25 cellular contexts compared by ENCODE assay signal in genomic region chr7:116478834-116479233, GRCh38. TPM values are rescaled to one million over a fixed set of nuclear protein-coding genes. Genes with fewer than 3 reads are reported as not detected.
"Had no signal": no experiment of that assay in that cellular context is flagged by ENCODE, and none has a peak within 500 bp of the region (broad histone marks: within the 10 kb centered on the region; RNA-seq: fewer than 3 reads in every experiment).

No MANE protein-coding gene starts in this region.

- H3K4me1 Mint-ChIP-seq: activated naive CD4-positive, alpha-beta T cell treated with anti-CD3 and anti-CD28 coated beads, Interleukin-2, amount 50 U/mL, for 24 hours; memory B cell; naive B cell; neural crest cell had no signal

- H3K9me3 ChIP-seq: ascending aorta, gastrocnemius medialis, mucosa of descending colon, tibial artery had no signal

- H3K4me3 ChIP-seq: ascending aorta, gastrocnemius medialis, mucosa of descending colon, spleen, tibial artery had no signal

- H3K4me1 ChIP-seq: gastrocnemius medialis, spleen had no signal

- H3K36me3 Mint-ChIP-seq: activated naive CD4-positive, alpha-beta T cell treated with anti-CD3 and anti-CD28 coated beads, Interleukin-2, amount 50 U/mL, for 24 hours; memory B cell had no signal

- H3K36me3 ChIP-seq: ascending aorta, gastrocnemius medialis, spleen, tibial artery had no signal

- DNase-seq: activated CD4-positive, alpha-beta T cell treated with anti-CD3 and anti-CD28 coated beads, Interleukin-2, amount 50 U/mL, for 4 hours; activated CD4-positive, CD25-positive, alpha-beta regulatory T cell treated with anti-CD3 and anti-CD28 coated beads, Interleukin-2, amount 50 U/mL, for 72 hours; activated gamma-delta T cell; activated T-cell treated with anti-CD3 and anti-CD28 coated beads, Interleukin-2, amount 50 U/mL, for 72 hours; cerebellar nuclear complex; cortex of kidney; erythroblast; gastrocnemius medialis; head of caudate nucleus; kidney glomerular epithelial cell; left ventricle myocardium superior; mucosa of descending colon; naive B cell; retina; spleen; stimulated activated CD4-positive, alpha-beta T cell treated with anti-CD3 and anti-CD28 coated beads, Interleukin-4, amount 100 ng/mL, for 4 hours; stimulated activated naive CD4-positive, alpha-beta T cell; T1000; tibial artery had no signal

- H3K27ac Mint-ChIP-seq: activated naive CD4-positive, alpha-beta T cell treated with anti-CD3 and anti-CD28 coated beads, Interleukin-2, amount 50 U/mL, for 24 hours; activated T-cell treated with anti-CD3 and anti-CD28 coated beads, Interleukin-2, amount 50 U/mL, for 72 hours; memory B cell; naive B cell had no signal

- H3K27ac ChIP-seq: ascending aorta, gastrocnemius medialis, spleen, tibial artery had no signal

- H3K27me3 ChIP-seq: ascending aorta, gastrocnemius medialis, spleen, tibial artery had no signal

- H3K4me3 Mint-ChIP-seq: activated naive CD4-positive, alpha-beta T cell treated with anti-CD3 and anti-CD28 coated beads, Interleukin-2, amount 50 U/mL, for 24 hours; activated T-cell treated with anti-CD3 and anti-CD28 coated beads, Interleukin-2, amount 50 U/mL, for 72 hours; memory B cell; naive B cell; neural crest cell had no signal

- ATAC-seq: activated T-cell treated with anti-CD3 and anti-CD28 coated beads, Interleukin-2, amount 50 U/mL, for 72 hours; gastrocnemius medialis; left ventricle myocardium superior; mucosa of descending colon had no signal

- FAIRE-seq: endometrium, urothelium cell line had no signal

RNA-seq across cellular contexts. Expression of gene CAV2, which starts 20.7 kb away (rescaled TPM):
- total RNA-seq: activated T-cell treated with anti-CD3 and anti-CD28 coated beads, Interleukin-2, amount 50 U/mL, for 72 hours had no signal
